ENCODE assay signal across 23 cellular contexts in the genomic region with DNA sequence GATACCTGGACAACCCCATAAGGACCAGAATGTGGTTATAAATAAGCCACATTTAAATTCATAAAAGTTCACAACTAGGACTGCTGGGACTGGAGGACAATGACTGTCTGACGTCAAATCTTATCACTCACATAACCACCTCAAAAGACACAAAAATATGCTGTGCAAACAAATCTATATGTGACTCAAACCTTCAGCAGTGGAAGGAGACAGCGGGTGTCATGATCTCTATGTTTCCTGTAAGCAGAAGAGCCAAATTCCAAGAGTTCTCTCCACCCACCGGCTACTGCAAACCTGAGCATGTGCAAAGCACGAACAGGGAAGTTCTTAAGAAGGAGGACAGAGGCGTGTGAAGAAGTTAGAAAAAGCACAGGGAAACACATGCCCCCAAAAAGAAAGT.
DNase-seq lines count a peak whose midpoint lies in the region; ATAC-seq and TF ChIP-seq lines count a peak whose summit lies in the region.
"Had no signal": no experiment of that assay in that cellular context is flagged by ENCODE, and none has a peak within 500 bp of the region (broad histone marks: within the 10 kb centered on the region; RNA-seq: fewer than 3 reads in every experiment).

No MANE protein-coding gene starts in this region.

- peak; percentile 76 for ATAC-seq in stimulated activated effector memory CD8-positive, alpha-beta T cell treated with anti-CD3 and anti-CD28 coated beads, Interleukin-12 subunit alpha, Interleukin-12 subunit beta, amount 100 ng/mL, for 72 hours
- ATAC-seq: upper lobe of right lung had no signal

- H3K27me3 ChIP-seq in colonic mucosa = no peaks in the 10 kb centered on the region
- H3K27me3 ChIP-seq: BLaER1 treated with 17β-estradiol and CSF1 and Interleukin-3, amounts not matched to agents 10 nM and 100 nM; upper lobe of right lung had no signal

- H3K9me3 ChIP-seq in colonic mucosa = no peaks in the 10 kb centered on the region
- H3K9me3 ChIP-seq: BLaER1 treated with 17β-estradiol and CSF1 and Interleukin-3, amounts not matched to agents 10 nM and 100 nM; HAP-1; prostate gland; upper lobe of right lung had no signal

- no peaks in the 10 kb centered on the region for H3K9me3 Mint-ChIP-seq in activated T-cell treated with anti-CD3 and anti-CD28 coated beads, Interleukin-2, amount 50 U/mL, for 24 hours
- no peaks in the 10 kb centered on the region for H3K9me3 Mint-ChIP-seq in stimulated activated effector memory CD8-positive, alpha-beta T cell treated with anti-CD3 and anti-CD28 coated beads, Interleukin-12 subunit alpha, Interleukin-12 subunit beta, amount 100 ng/mL, for 72 hours
- H3K9me3 Mint-ChIP-seq: naive B cell; T-helper 1 cell treated with Interleukin-12 subunit alpha and Interleukin-12 subunit beta and Interleukin-4 antibody, amounts not matched to agents 30 μg/mL and 1 μg/mL, for 36 hours had no signal

- H3K27ac Mint-ChIP-seq in activated T-cell treated with anti-CD3 and anti-CD28 coated beads, Interleukin-2, amount 50 U/mL, for 24 hours = peak overlapping the region; percentile 57
- H3K27ac Mint-ChIP-seq in stimulated activated effector memory CD8-positive, alpha-beta T cell treated with anti-CD3 and anti-CD28 coated beads, Interleukin-12 subunit alpha, Interleukin-12 subunit beta, amount 100 ng/mL, for 72 hours = peak overlapping the region; percentile 46
- H3K27ac Mint-ChIP-seq: T-helper 1 cell treated with Interleukin-12 subunit alpha and Interleukin-12 subunit beta and Interleukin-4 antibody, amounts not matched to agents 30 μg/mL and 1 μg/mL, for 36 hours had no signal

- TF ChIP-seq CTCF in fibroblast of mammary gland (conservative IDR thresholded peaks at IDR 0.05; ENCODE audit: control insufficient read depth, insufficient read depth, low read depth, low read length) (no peak), colonic mucosa (IDR thresholded peaks at IDR 0.05) (no peak)

- no peak overlapping the region for H3K27ac ChIP-seq in colonic mucosa
- H3K27ac ChIP-seq: BLaER1 treated with 17β-estradiol and CSF1 and Interleukin-3, amounts not matched to agents 10 nM and 100 nM; prostate gland; upper lobe of right lung; VCaP had no signal

- DNase-seq in activated T-cell treated with anti-CD3 and anti-CD28 coated beads, Interleukin-2, amount 50 U/mL, for 24 hours = no peak
- no peak for DNase-seq in activated T-cell treated with anti-CD3 and anti-CD28 coated beads for 4 hours
- DNase-seq in amniotic epithelial cell (ENCODE audit: low read depth) = peak; percentile 57
- DNase-seq in fibroblast of mammary gland (ENCODE audit: low read depth) = peak; percentile 12
- DNase-seq in stimulated activated effector memory CD8-positive, alpha-beta T cell treated with anti-CD3 and anti-CD28 coated beads, Interleukin-12 subunit alpha, Interleukin-12 subunit beta, amount 100 ng/mL, for 72 hours (ENCODE audit: low spot score in 2 of 2) = no peak
- DNase-seq in D341Med (ENCODE audit: low spot score) = no peak
- DNase-seq in activated effector memory CD4-positive, alpha-beta T cell treated with anti-CD3 and anti-CD28 coated beads, Interleukin-2, amount 50 U/mL, for 16 hours = no peak
- DNase-seq in colonic mucosa = no peak
- DNase-seq: activated effector memory CD4-positive, alpha-beta T cell treated with Interleukin-2 at 50 U/mL for 16 hours; amygdala; naive B cell; NCI-H1436; NCI-H2171; NCI-H774; OCI-M1; SHP77; stimulated activated CD4-positive, alpha-beta T cell treated with anti-CD3 and anti-CD28 coated beads, Interleukin-2, amount 100 ng/mL, for 48 hours; upper lobe of right lung had no signal

- H3K36me3 Mint-ChIP-seq in activated T-cell treated with anti-CD3 and anti-CD28 coated beads, Interleukin-2, amount 50 U/mL, for 24 hours (ENCODE audit: low read depth) = peaks cover 85% of the 10 kb centered on the region
- peaks cover 92% of the 10 kb centered on the region for H3K36me3 Mint-ChIP-seq in stimulated activated effector memory CD8-positive, alpha-beta T cell treated with anti-CD3 and anti-CD28 coated beads, Interleukin-12 subunit alpha, Interleukin-12 subunit beta, amount 100 ng/mL, for 72 hours

- H3K9ac ChIP-seq in colonic mucosa (ENCODE audit: low read depth in 2 of 2, low read length in 2 of 2) = no peak overlapping the region
- H3K9ac ChIP-seq: BLaER1 treated with 17β-estradiol and CSF1 and Interleukin-3, amounts not matched to agents 10 nM and 100 nM had no signal

- peaks cover 18% of the 10 kb centered on the region for H3K4me1 Mint-ChIP-seq in activated T-cell treated with anti-CD3 and anti-CD28 coated beads, Interleukin-2, amount 50 U/mL, for 24 hours (ENCODE audit: low read depth)
- no peaks in the 10 kb centered on the region for H3K4me1 Mint-ChIP-seq in stimulated activated effector memory CD8-positive, alpha-beta T cell treated with anti-CD3 and anti-CD28 coated beads, Interleukin-12 subunit alpha, Interleukin-12 subunit beta, amount 100 ng/mL, for 72 hours
- H3K4me1 Mint-ChIP-seq: naive B cell had no signal

- no peaks in the 10 kb centered on the region for H3K4me1 ChIP-seq in colonic mucosa
- H3K4me1 ChIP-seq: BLaER1 treated with 17β-estradiol and CSF1 and Interleukin-3, amounts not matched to agents 10 nM and 100 nM; HAP-1; prostate gland; upper lobe of right lung had no signal

- intact Hi-C loops in colonic mucosa (cut with DNase I) = no loop called here

- H3K4me3 ChIP-seq in fibroblast of mammary gland (ENCODE audit: control insufficient read depth, low read depth, low read length) (no peak overlapping the region), colonic mucosa (no peak overlapping the region)
- H3K4me3 ChIP-seq: BLaER1 treated with 17β-estradiol and CSF1 and Interleukin-3, amounts not matched to agents 10 nM and 100 nM; HAP-1; prostate gland; upper lobe of right lung had no signal

- H3K36me3 ChIP-seq in colonic mucosa = no peaks in the 10 kb centered on the region
- H3K36me3 ChIP-seq: prostate gland had no signal

- H3K27me3 Mint-ChIP-seq in activated T-cell treated with anti-CD3 and anti-CD28 coated beads, Interleukin-2, amount 50 U/mL, for 24 hours = no peaks in the 10 kb centered on the region
- H3K27me3 Mint-ChIP-seq: naive B cell had no signal

- H3K4me3 Mint-ChIP-seq in activated T-cell treated with anti-CD3 and anti-CD28 coated beads, Interleukin-2, amount 50 U/mL, for 24 hours = no peak overlapping the region
- no peak overlapping the region for H3K4me3 Mint-ChIP-seq in stimulated activated effector memory CD8-positive, alpha-beta T cell treated with anti-CD3 and anti-CD28 coated beads, Interleukin-12 subunit alpha, Interleukin-12 subunit beta, amount 100 ng/mL, for 72 hours
- H3K4me3 Mint-ChIP-seq: naive B cell; T-helper 1 cell treated with Interleukin-12 subunit alpha and Interleukin-12 subunit beta and Interleukin-4 antibody, amounts not matched to agents 30 μg/mL and 1 μg/mL, for 36 hours had no signal

Comparison
In these comparisons a context has a peak if more than half of its experiments do, and no peak if none do; other contexts are left out.
1. DNase-seq: peak in amniotic epithelial cell (single experiment) and fibroblast of mammary gland (single experiment); none in activated T-cell treated with anti-CD3 and anti-CD28 coated beads, Interleukin-2, amount 50 U/mL, for 24 hours (single experiment), activated T-cell treated with anti-CD3 and anti-CD28 coated beads for 4 hours (single experiment), stimulated activated effector memory CD8-positive, alpha-beta T cell treated with anti-CD3 and anti-CD28 coated beads, Interleukin-12 subunit alpha, Interleukin-12 subunit beta, amount 100 ng/mL, for 72 hours (0 of 2), D341Med (single experiment), activated effector memory CD4-positive, alpha-beta T cell treated with anti-CD3 and anti-CD28 coated beads, Interleukin-2, amount 50 U/mL, for 16 hours (single experiment) and colonic mucosa (single experiment).